8 cellular contexts compared by ENCODE assay signal in the genomic region with DNA sequence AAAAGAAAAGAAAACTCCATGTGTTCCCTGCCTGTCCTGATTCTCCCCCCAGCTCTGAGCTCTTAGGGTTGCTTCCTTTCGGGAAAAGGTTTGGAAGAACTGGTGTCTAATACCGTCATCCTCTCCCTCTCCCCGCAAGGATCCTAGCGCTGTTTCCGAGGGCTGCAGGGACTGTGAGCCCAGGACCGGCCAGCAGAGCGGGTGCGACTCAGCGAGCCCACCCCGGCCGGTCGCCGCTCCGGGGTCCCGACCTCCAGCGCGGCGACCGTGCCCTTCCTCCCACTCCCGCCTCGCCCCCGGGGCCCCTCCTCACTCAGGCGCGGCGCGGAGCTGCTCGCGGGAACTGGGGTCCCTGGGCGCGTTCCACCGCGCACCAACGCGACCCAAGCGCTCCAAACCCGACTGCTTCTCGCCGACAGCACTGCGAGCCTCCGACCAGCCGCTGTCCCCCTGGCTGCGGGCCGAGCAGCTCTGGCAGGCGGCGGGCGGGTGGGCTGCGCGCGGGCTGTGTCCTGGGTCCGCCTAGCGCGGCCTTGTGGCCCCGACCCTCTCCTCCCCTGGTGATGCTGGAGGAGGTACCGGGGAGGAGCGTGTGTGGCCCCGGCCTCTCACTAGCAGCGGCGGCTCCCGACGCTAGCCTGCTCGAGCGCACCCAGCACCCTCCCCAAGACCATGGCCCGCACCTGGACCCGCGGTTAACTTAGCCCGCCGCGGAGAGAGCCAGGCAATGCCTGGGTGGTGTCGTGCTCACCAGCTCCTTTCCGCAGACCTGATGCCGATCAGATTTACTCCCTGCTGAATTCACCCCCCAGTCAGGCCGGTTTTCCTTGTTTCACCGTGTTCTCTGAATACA. TPM values are rescaled to one million over a fixed set of nuclear protein-coding genes. Genes with fewer than 3 reads are reported as not detected.
DNase-seq lines count a peak whose midpoint lies in the region; ATAC-seq and TF ChIP-seq lines count a peak whose summit lies in the region.

A gene (minus strand): TSS at position 509 of the 853 bp plus-strand sequence. CDS start 12,484 bp downstream, outside the sequence.

- peak within 1 kb of the TSS; percentile 88 for H3K4me2 ChIP-seq in mesendoderm (ENCODE audit: low read length)

- DNase-seq in COR-L47 (lab: John Stamatoyannopoulos, UW): peak; percentile 22
- DNase-seq in NCI-H460 (ENCODE audit: extremely low read depth, low read depth): peak; percentile 17
- DNase-seq in effector memory CD8-positive, alpha-beta T cell: no peak
- DNase-seq in mesendoderm: peak; percentile 71
- DNase-seq in transverse colon: peak; percentile 18
- no peak for DNase-seq in NOMO-1 (lab: John Stamatoyannopoulos, UW; ENCODE audit: unreplicated experiment in 2 of 2)
- no peak for DNase-seq in DMS79 treated with DMSO at 0.1 percent for 48 hours (lab: John Stamatoyannopoulos, UW)
- no peak for DNase-seq in cortex of kidney (lab: John Stamatoyannopoulos, UW)

- peaks cover 2% of the 10 kb centered on the region for H3K27me3 ChIP-seq in mesendoderm (ENCODE audit: insufficient read depth, low read length, poor library complexity)
- H3K27me3 ChIP-seq in transverse colon: peaks cover 38% of the 10 kb centered on the region

- H3K4me3 ChIP-seq in mesendoderm (ENCODE audit: low read length) (peak within 1 kb of the TSS; percentile 41), transverse colon (peak within 1 kb of the TSS; percentile 36 to 56 (median 45))

- TF ChIP-seq EP300 in transverse colon (IDR thresholded peaks at IDR 0.05; ENCODE audit: low read depth): no peak

- H3K9me3 Mint-ChIP-seq in effector memory CD8-positive, alpha-beta T cell: no peaks in the 10 kb centered on the region

- peak within 1 kb of the TSS; percentile 47 for H3K9ac ChIP-seq in mesendoderm (ENCODE audit: low read length)

- H3K18ac ChIP-seq in mesendoderm (ENCODE audit: low read length): no peak within 1 kb of the TSS

- in situ Hi-C loops in transverse colon (cut with MboI; ENCODE audit: low pct_ligation_motif_present in 1 of 4, low pct_unique_long_range_greater_than_20kb in 1 of 4, low sequenced_read_pairs in 3 of 4): no loop called here

- peak within 1 kb of the TSS; percentile 32 to 46 for H3K4me3 Mint-ChIP-seq in effector memory CD8-positive, alpha-beta T cell

- no CpG with 5 or more reads among the region's 73 CpGs for WGBS in mesendoderm (ENCODE audit: extremely low coverage, insufficient coverage, low lambda C conversion rate)
- 0 to 3% methylated on average over 1 to 58 of the region's 73 CpGs for WGBS in transverse colon (ENCODE audit: low coverage in 1 of 2), 2 donors

- H3K4me1 ChIP-seq in mesendoderm (ENCODE audit: control insufficient read depth, low read depth, low read length) (no peaks in the 10 kb centered on the region), transverse colon (peaks cover 0 to 16% (median 15%) of the 10 kb centered on the region in 4 donors)

- no peak within 1 kb of the TSS for H3K27ac Mint-ChIP-seq in effector memory CD8-positive, alpha-beta T cell

- no peaks in the 10 kb centered on the region for H3K9me3 ChIP-seq in transverse colon

- H4K5ac ChIP-seq in mesendoderm (ENCODE audit: low read length): no peak within 1 kb of the TSS

- H3K79me2 ChIP-seq in mesendoderm (ENCODE audit: control insufficient read depth, insufficient read depth, low read length): no peaks in the 10 kb centered on the region

- H3K27me3 Mint-ChIP-seq in effector memory CD8-positive, alpha-beta T cell: peaks cover 72 to 75% of the 10 kb centered on the region in 2 donors

- no peak within 1 kb of the TSS for H3K23ac ChIP-seq in mesendoderm (ENCODE audit: low read length)

- H4K8ac ChIP-seq in mesendoderm (ENCODE audit: low read depth, low read length): no peak within 1 kb of the TSS

- intact Hi-C loops in transverse colon (cut with DNase I; ENCODE audit: low total_unique reads): no loop called here

- H3K36me3 Mint-ChIP-seq in effector memory CD8-positive, alpha-beta T cell (ENCODE audit: insufficient read depth): no peaks in the 10 kb centered on the region

- peak within 1 kb of the TSS; percentile 62 for H3K56ac ChIP-seq in mesendoderm (ENCODE audit: low read length)

- H3K4me1 Mint-ChIP-seq in effector memory CD8-positive, alpha-beta T cell (ENCODE audit: low read depth in 2 of 2): peaks cover 4 to 5% of the 10 kb centered on the region in 2 donors

- no peak within 1 kb of the TSS for H2BK5ac ChIP-seq in mesendoderm (ENCODE audit: low read length)

- no peak within 1 kb of the TSS for H2BK120ac ChIP-seq in mesendoderm (ENCODE audit: low read depth, low read length)

- H3K27ac ChIP-seq in mesendoderm (ENCODE audit: low read depth, low read length) (no peak within 1 kb of the TSS), transverse colon (peak within 1 kb of the TSS in 2 of 4 donors; percentile 8 to 13)

- TF ChIP-seq CTCF in transverse colon (IDR thresholded peaks at IDR 0.05): no peak

- no peak for ATAC-seq in effector memory CD8-positive, alpha-beta T cell (replicated peaks)

- peak; percentile 39 for TF ChIP-seq POLR2A in transverse colon (IDR thresholded peaks at IDR 0.05)

- no peaks in the 10 kb centered on the region for H3K79me1 ChIP-seq in mesendoderm (ENCODE audit: low read length)

- no peaks in the 10 kb centered on the region for H3K36me3 ChIP-seq in mesendoderm (ENCODE audit: control insufficient read depth, insufficient read depth, low read length)
- H3K36me3 ChIP-seq in transverse colon: no peaks in the 10 kb centered on the region

- H2AK5ac ChIP-seq in mesendoderm (ENCODE audit: low read length): no peak within 1 kb of the TSS

- no peak within 1 kb of the TSS for H2BK15ac ChIP-seq in mesendoderm (replicated peaks; ENCODE audit: low read depth)

- no peak within 1 kb of the TSS for H3K4ac ChIP-seq in mesendoderm (ENCODE audit: low read depth, low read length)

RNA-seq across cellular contexts. Expression of the gene that starts here (rescaled TPM):
- 7.9 and 10.6 TPM in 2 replicates for total RNA-seq in NCI-H460 (2014; rRNA removed; shearing (Covaris generic))
- polyA plus RNA-seq in NCI-H460 (2014; cell fraction: nucleus; rRNA removed): 2.1 and 3.3 TPM in 2 replicates
- 1.1 TPM for polyA plus RNA-seq in mesendoderm (2013, experiment 1 of 2)
- polyA plus RNA-seq in mesendoderm (2013, experiment 2 of 2): 1.1 TPM
- 1 to 10 TPM in 2 of 4 donors, under 1 TPM in 1, not detected in 1; 0.14 to 3.0 (median 1.4) TPM for total RNA-seq in transverse colon

Comparison
In these comparisons a context has a peak if more than half of its experiments do, and no peak if none do; other contexts are left out.
1. DNase-seq: peak in COR-L47 (single experiment), NCI-H460 (single experiment), mesendoderm (single experiment) and transverse colon (single experiment); none in effector memory CD8-positive, alpha-beta T cell (0 of 3), NOMO-1 (0 of 2), DMS79 treated with DMSO at 0.1 percent for 48 hours (single experiment) and cortex of kidney (single experiment).